ENCODE assay signal across 16 cellular contexts in genomic region chr22:30744224-30744623, GRCh38. TPM values are rescaled to one million over a fixed set of nuclear protein-coding genes. Genes with fewer than 3 reads are reported as not detected.
A peak's percentile ranks its signal among the peaks of the same experiment; 100 is the strongest.
DNase-seq lines count a peak whose midpoint lies in the region; FAIRE-seq and TF ChIP-seq lines count a peak whose summit lies in the region.
"Had no signal": no experiment of that assay in that cellular context is flagged by ENCODE, and none has a peak within 500 bp of the region (broad histone marks: within the 10 kb centered on the region; RNA-seq: fewer than 3 reads in every experiment).

No MANE protein-coding gene starts in this region.

- no peak for FAIRE-seq in kidney (lab: Jason Lieb, UNC)

- peak overlapping the region; percentile 65 for H3K27ac Mint-ChIP-seq in activated naive CD4-positive, alpha-beta T cell treated with anti-CD3 and anti-CD28 coated beads, Interleukin-2, amount 10 ng/mL, durations not matched to agents 7 days and 5 days
- H3K27ac Mint-ChIP-seq in activated CD4-positive, alpha-beta memory T cell treated with anti-CD3 and anti-CD28 coated beads for 36 hours: peak overlapping the region; percentile 8

- no peaks in the 10 kb centered on the region for H4K20me1 ChIP-seq in KMS-11 (ENCODE audit: insufficient read depth)

- no peaks in the 10 kb centered on the region for H3K9me3 Mint-ChIP-seq in activated naive CD4-positive, alpha-beta T cell treated with anti-CD3 and anti-CD28 coated beads, Interleukin-2, amount 10 ng/mL, durations not matched to agents 7 days and 5 days
- no peaks in the 10 kb centered on the region for H3K9me3 Mint-ChIP-seq in activated CD4-positive, alpha-beta memory T cell treated with anti-CD3 and anti-CD28 coated beads for 36 hours

- DNase-seq in activated naive CD4-positive, alpha-beta T cell treated with anti-CD3 and anti-CD28 coated beads, Interleukin-2, amount 10 ng/mL, durations not matched to agents 7 days and 5 days: no peak
- DNase-seq in activated naive CD4-positive, alpha-beta T cell treated with Interleukin-2 at 50 U/mL for 16 hours: no peak
- DNase-seq in activated CD4-positive, alpha-beta memory T cell treated with anti-CD3 and anti-CD28 coated beads for 36 hours: no peak
- DNase-seq in kidney (peak; percentile 9), HEK293T (ENCODE audit: extremely low spot score) (no peak), SKM-1 treated with dmso at 0.1 percent for 144 hours (lab: John Stamatoyannopoulos, UW; ENCODE audit: unreplicated experiment) (no peak)
- DNase-seq: CD4-positive, alpha-beta memory T cell; DMS79; GM23248; HCEC 1CT; NCI-H187; NCI-H446; NCI-H69; NK-92 treated with Interleukin-12 subunit alpha and Interleukin-12 subunit beta, amount 100 ng/mL, for 24 hours; RPMI8226 had no signal

- no peaks in the 10 kb centered on the region for H3K79me2 ChIP-seq in KMS-11 (ENCODE audit: insufficient read depth, low read depth)

- H3K36me3 ChIP-seq in KMS-11 (ENCODE audit: insufficient read depth) (no peaks in the 10 kb centered on the region), kidney (ENCODE audit: control insufficient read depth in 1 of 2, insufficient read depth in 2 of 2, low read length in 2 of 2) (no peaks in the 10 kb centered on the region)

- H3K27me3 ChIP-seq in KMS-11 (ENCODE audit: insufficient read depth, low read depth): no peaks in the 10 kb centered on the region

- intact Hi-C loops in activated CD4-positive, alpha-beta memory T cell treated with anti-CD3 and anti-CD28 coated beads for 36 hours (cut with micrococcal nuclease): loop anchor here (2.0 kb wide), 1 partner anchor 77 kb away; the partner anchor contains the start of gene DUSP18
- intact Hi-C loops in kidney (cut with DNase I): no loop called here

- H3K36me3 Mint-ChIP-seq in activated naive CD4-positive, alpha-beta T cell treated with anti-CD3 and anti-CD28 coated beads, Interleukin-2, amount 10 ng/mL, durations not matched to agents 7 days and 5 days: no peaks in the 10 kb centered on the region
- no peaks in the 10 kb centered on the region for H3K36me3 Mint-ChIP-seq in activated CD4-positive, alpha-beta memory T cell treated with anti-CD3 and anti-CD28 coated beads for 36 hours
- H3K36me3 Mint-ChIP-seq: CD4-positive, alpha-beta memory T cell had no signal

- CTCF ChIA-PET in activated naive CD4-positive, alpha-beta T cell treated with anti-CD3 and anti-CD28 coated beads, Interleukin-2, amount 10 ng/mL, durations not matched to agents 7 days and 5 days (lab: Charles Lee): interaction anchor here (1.2 to 6.4 kb wide), 3 partner anchors 8 to 20 kb away, joined by 3 to 48 read pairs (median 5); no protein-coding TSS in a partner anchor
- CTCF ChIA-PET in activated CD4-positive, alpha-beta memory T cell treated with anti-CD3 and anti-CD28 coated beads for 36 hours (lab: Charles Lee): interaction anchor here (1.4 to 6.2 kb wide), 6 partner anchors 11 to 340 kb away, joined by 4 to 49 read pairs (median 8); partner anchors contain the start of genes OSBP2 and SLC35E4
- CTCF ChIA-PET in HEK293T (lab: Yijun Ruan, JAX): no interaction called here

- H3K4me1 Mint-ChIP-seq in activated naive CD4-positive, alpha-beta T cell treated with anti-CD3 and anti-CD28 coated beads, Interleukin-2, amount 10 ng/mL, durations not matched to agents 7 days and 5 days: peaks cover 63% of the 10 kb centered on the region
- peaks cover 66% of the 10 kb centered on the region for H3K4me1 Mint-ChIP-seq in activated CD4-positive, alpha-beta memory T cell treated with anti-CD3 and anti-CD28 coated beads for 36 hours (ENCODE audit: low read depth)

- H2AFZ ChIP-seq in KMS-11 (ENCODE audit: low read depth): no peak overlapping the region
- H2AFZ ChIP-seq: GM23248 had no signal

- no peaks in the 10 kb centered on the region for H3K9me3 ChIP-seq in kidney (ENCODE audit: control insufficient read depth in 1 of 2, low read length in 2 of 2)

- H3K4me2 ChIP-seq in KMS-11: 0 out of 2 replicates have a peak overlapping the region, but pooled peaks have one; percentile 19

- H3K27me3 Mint-ChIP-seq in activated naive CD4-positive, alpha-beta T cell treated with anti-CD3 and anti-CD28 coated beads, Interleukin-2, amount 10 ng/mL, durations not matched to agents 7 days and 5 days: no peaks in the 10 kb centered on the region
- H3K27me3 Mint-ChIP-seq in activated CD4-positive, alpha-beta memory T cell treated with anti-CD3 and anti-CD28 coated beads for 36 hours: no peaks in the 10 kb centered on the region

- POLR2A ChIA-PET in activated CD4-positive, alpha-beta memory T cell treated with anti-CD3 and anti-CD28 coated beads for 36 hours (lab: Charles Lee): no interaction called here
- POLR2A ChIA-PET in HEK293T (lab: Yijun Ruan, JAX): no interaction called here

- TF ChIP-seq CTCF in KMS-11 (conservative IDR thresholded peaks at IDR 0.05; ENCODE audit: low read depth, low read length) (no peak), kidney (IDR thresholded peaks at IDR 0.05; ENCODE audit: borderline replicate concordance, extremely low read depth, insufficient read depth) (no peak)

- H3K4me3 Mint-ChIP-seq in activated naive CD4-positive, alpha-beta T cell treated with anti-CD3 and anti-CD28 coated beads, Interleukin-2, amount 10 ng/mL, durations not matched to agents 7 days and 5 days: no peak overlapping the region
- H3K4me3 Mint-ChIP-seq in activated CD4-positive, alpha-beta memory T cell treated with anti-CD3 and anti-CD28 coated beads for 36 hours: no peak overlapping the region

- no peak overlapping the region for H3K9ac ChIP-seq in KMS-11
- H3K9ac ChIP-seq in kidney (ENCODE audit: low read length in 2 of 2): no peak overlapping the region
- H3K9ac ChIP-seq: GM23248 had no signal

- H3K4me1 ChIP-seq in KMS-11 (ENCODE audit: low read depth, poor library complexity, severe bottlenecking): peaks cover 61% of the 10 kb centered on the region
- H3K4me1 ChIP-seq in kidney (ENCODE audit: control insufficient read depth in 1 of 2, insufficient read depth in 1 of 2, low read depth in 1 of 2, low read length in 2 of 2): no peaks in the 10 kb centered on the region

- H3K4me3 ChIP-seq in KMS-11 (IDR thresholded peaks at IDR 0.05; ENCODE audit: insufficient read depth, low read depth, low read length) (no peak overlapping the region), kidney (ENCODE audit: low read length in 2 of 2) (no peak overlapping the region)
- H3K4me3 ChIP-seq: GM23248 had no signal

- H3K27ac ChIP-seq in KMS-11 (no peak overlapping the region), kidney (ENCODE audit: low read depth in 2 of 2, low read length in 2 of 2) (no peak overlapping the region)
- H3K27ac ChIP-seq: GM23248 had no signal

TF ChIP-seq in HEK293T, 16 proteins besides CTCF, POLR2A, EP300 and RAD21:
- TF ChIP-seq CTBP1 (IDR thresholded peaks at IDR 0.05; ENCODE audit: borderline replicate concordance): no peak
- TF ChIP-seq TARDBP (IDR thresholded peaks at IDR 0.05): no peak
- no peak for TF ChIP-seq SP1 (IDR thresholded peaks at IDR 0.05)
- TF ChIP-seq FOXM1 (IDR thresholded peaks at IDR 0.05; ENCODE audit: borderline replicate concordance): no peak
- TF ChIP-seq SUZ12 (IDR thresholded peaks at IDR 0.05): no peak
- no peak for TF ChIP-seq ARNT (IDR thresholded peaks at IDR 0.05)
- TF ChIP-seq L3MBTL2 (conservative IDR thresholded peaks at IDR 0.05): no peak

RNA-seq across cellular contexts. Expression of gene OSBP2, which starts 49.5 kb away (rescaled TPM):
- total RNA-seq in activated CD4-positive, alpha-beta memory T cell treated with anti-CD3 and anti-CD28 coated beads for 36 hours: 1 to 10 TPM; 2.3 to 2.9 TPM
- 4.0 TPM for total RNA-seq in kidney
- polyA plus RNA-seq in kidney (ENCODE audit: insufficient read depth, low read depth, low replicate concordance): 3.4 TPM
